Comparison of ENCODE assay signal across 10 cellular contexts in genomic region chr6:55003726-55004415, GRCh38.
DNase-seq lines count a peak whose midpoint lies in the region; ATAC-seq and TF ChIP-seq lines count a peak whose summit lies in the region.
"Had no signal": no experiment of that assay in that cellular context is flagged by ENCODE, and none has a peak within 500 bp of the region (broad histone marks: within the 10 kb centered on the region; RNA-seq: fewer than 3 reads in every experiment).

No MANE protein-coding gene starts in this region.

- intact Hi-C loops in Right ventricle myocardium superior (cut with DNase I) = no loop called here

- peaks cover 0 to 7% of the 10 kb centered on the region in 2 donors for H3K4me1 ChIP-seq in right atrium auricular region
- H3K4me1 ChIP-seq: HAP-1 had no signal

- ATAC-seq in Right ventricle myocardium superior (ENCODE audit: poor library complexity) = peak; percentile 90
- no peak for ATAC-seq in HG03460 (IDR thresholded peaks at IDR 0.05; ENCODE audit: unreplicated experiment)
- ATAC-seq: CD8-positive, alpha-beta T cell had no signal

- no peaks in the 10 kb centered on the region for H3K9me3 ChIP-seq in right atrium auricular region
- H3K9me3 ChIP-seq: HAP-1 had no signal

- H3K4me3 ChIP-seq in right atrium auricular region = no peak overlapping the region
- H3K4me3 ChIP-seq: BLaER1 treated with 17β-estradiol and CSF1 and Interleukin-3, amounts not matched to agents 10 nM and 100 nM; GM23248; HAP-1 had no signal

- peak; percentile 70 for DNase-seq in NCI-H524 treated with DMSO at 0.1 percent for 48 hours (lab: John Stamatoyannopoulos, UW)
- DNase-seq in Right ventricle myocardium superior = no peak
- DNase-seq in right atrium auricular region (ENCODE audit: low spot score) = no peak
- no peak for DNase-seq in NCI-H187 (lab: John Stamatoyannopoulos, UW)
- DNase-seq in COR-L47 (lab: John Stamatoyannopoulos, UW) = no peak
- DNase-seq: CD8-positive, alpha-beta T cell; GM23248 had no signal

- no peaks in the 10 kb centered on the region for H3K36me3 ChIP-seq in right atrium auricular region
- H3K36me3 ChIP-seq: BLaER1 treated with 17β-estradiol and CSF1 and Interleukin-3, amounts not matched to agents 10 nM and 100 nM; HAP-1 had no signal

- TF ChIP-seq CTCF in right atrium auricular region (IDR thresholded peaks at IDR 0.05) = no peak

- H3K27ac ChIP-seq in right atrium auricular region = peak overlapping the region; percentile 46 to 72
- H3K27ac ChIP-seq: BLaER1 treated with 17β-estradiol and CSF1 and Interleukin-3, amounts not matched to agents 10 nM and 100 nM; GM23248 had no signal

- no peaks in the 10 kb centered on the region for H3K27me3 ChIP-seq in right atrium auricular region
- H3K27me3 ChIP-seq: BLaER1 treated with 17β-estradiol and CSF1 and Interleukin-3, amounts not matched to agents 10 nM and 100 nM had no signal
